ENCODE assay signal across 8 cellular contexts in genomic region chr6:684831-685636, GRCh38. TPM values are rescaled to one million over a fixed set of nuclear protein-coding genes. Genes with fewer than 3 reads are reported as not detected.
DNase-seq lines count a peak whose midpoint lies in the region; ATAC-seq lines count a peak whose summit lies in the region.

No MANE protein-coding gene starts in this region.

- H3K27me3 Mint-ChIP-seq in dendritic cell treated with granulocyte-macrophage colony-stimulating factor and Interleukin-4, amounts not matched to agents 40 ng/mL and 50 ng/mL, for 4 days = no peaks in the 10 kb centered on the region

- intact Hi-C loops in dendritic cell treated with granulocyte-macrophage colony-stimulating factor and Interleukin-4, amounts not matched to agents 40 ng/mL and 50 ng/mL, for 4 days (cut with micrococcal nuclease) = no loop called here

- DNase-seq in ELR (ENCODE audit: low read depth) = peak; percentile 83
- peak; percentile 67 for DNase-seq in HT1080 (ENCODE audit: low read depth)
- DNase-seq in midbrain (lab: John Stamatoyannopoulos, UW) = no peak
- no peak for DNase-seq in NCI-H1417 treated with DMSO at 0.1 percent for 48 hours (lab: John Stamatoyannopoulos, UW)
- no peak for DNase-seq in AML-193 (lab: John Stamatoyannopoulos, UW)
- no peak for DNase-seq in amniotic stem cell (lab: John Stamatoyannopoulos, UW)

- no peaks in the 10 kb centered on the region for H3K9me3 Mint-ChIP-seq in dendritic cell treated with granulocyte-macrophage colony-stimulating factor and Interleukin-4, amounts not matched to agents 40 ng/mL and 50 ng/mL, for 4 days

- ATAC-seq in GM21423 (IDR thresholded peaks at IDR 0.05; ENCODE audit: unreplicated experiment) = peak; percentile 71

- H3K4me3 Mint-ChIP-seq in dendritic cell treated with granulocyte-macrophage colony-stimulating factor and Interleukin-4, amounts not matched to agents 40 ng/mL and 50 ng/mL, for 4 days = no peak overlapping the region

- H3K27ac Mint-ChIP-seq in dendritic cell treated with granulocyte-macrophage colony-stimulating factor and Interleukin-4, amounts not matched to agents 40 ng/mL and 50 ng/mL, for 4 days = peak overlapping the region; percentile 6

- peaks cover 14% of the 10 kb centered on the region for H3K36me3 Mint-ChIP-seq in dendritic cell treated with granulocyte-macrophage colony-stimulating factor and Interleukin-4, amounts not matched to agents 40 ng/mL and 50 ng/mL, for 4 days (ENCODE audit: low read depth)

- peaks cover 38% of the 10 kb centered on the region for H3K4me1 Mint-ChIP-seq in dendritic cell treated with granulocyte-macrophage colony-stimulating factor and Interleukin-4, amounts not matched to agents 40 ng/mL and 50 ng/mL, for 4 days (ENCODE audit: low read depth)

RNA-seq across cellular contexts. Expression of gene EXOC2, which starts 7.9 kb away (rescaled TPM):
- total RNA-seq in HT1080 (2014; rRNA removed; shearing (Covaris generic)) = 19.4 and 21.3 TPM in 2 replicates
- polyA plus RNA-seq in HT1080 (2015; cell fraction: cytosol; rRNA removed) = 17.5 and 18.5 TPM in 2 replicates
- 31.0 and 34.4 TPM in 2 replicates for polyA plus RNA-seq in HT1080 (2015; cell fraction: nucleus; rRNA removed)

RNA-seq across cellular contexts. Expression of gene HUS1B, which starts 28.1 kb away (rescaled TPM):
- total RNA-seq in HT1080 (2014; rRNA removed; shearing (Covaris generic)) = 0.63 and 1.5 TPM in 2 replicates
- 0.85 and 1.1 TPM in 2 replicates for polyA plus RNA-seq in HT1080 (2015; cell fraction: cytosol; rRNA removed)
- polyA plus RNA-seq in HT1080 (2015; cell fraction: nucleus; rRNA removed) = 0.84 and 0.91 TPM in 2 replicates

Comparison
In these comparisons a context has a peak if more than half of its experiments do, and no peak if none do; other contexts are left out.
1. DNase-seq: peak in ELR (single experiment) and HT1080 (single experiment); none in midbrain (single experiment), NCI-H1417 treated with DMSO at 0.1 percent for 48 hours (single experiment), AML-193 (0 of 2) and amniotic stem cell (single experiment).